In the genomic region with DNA sequence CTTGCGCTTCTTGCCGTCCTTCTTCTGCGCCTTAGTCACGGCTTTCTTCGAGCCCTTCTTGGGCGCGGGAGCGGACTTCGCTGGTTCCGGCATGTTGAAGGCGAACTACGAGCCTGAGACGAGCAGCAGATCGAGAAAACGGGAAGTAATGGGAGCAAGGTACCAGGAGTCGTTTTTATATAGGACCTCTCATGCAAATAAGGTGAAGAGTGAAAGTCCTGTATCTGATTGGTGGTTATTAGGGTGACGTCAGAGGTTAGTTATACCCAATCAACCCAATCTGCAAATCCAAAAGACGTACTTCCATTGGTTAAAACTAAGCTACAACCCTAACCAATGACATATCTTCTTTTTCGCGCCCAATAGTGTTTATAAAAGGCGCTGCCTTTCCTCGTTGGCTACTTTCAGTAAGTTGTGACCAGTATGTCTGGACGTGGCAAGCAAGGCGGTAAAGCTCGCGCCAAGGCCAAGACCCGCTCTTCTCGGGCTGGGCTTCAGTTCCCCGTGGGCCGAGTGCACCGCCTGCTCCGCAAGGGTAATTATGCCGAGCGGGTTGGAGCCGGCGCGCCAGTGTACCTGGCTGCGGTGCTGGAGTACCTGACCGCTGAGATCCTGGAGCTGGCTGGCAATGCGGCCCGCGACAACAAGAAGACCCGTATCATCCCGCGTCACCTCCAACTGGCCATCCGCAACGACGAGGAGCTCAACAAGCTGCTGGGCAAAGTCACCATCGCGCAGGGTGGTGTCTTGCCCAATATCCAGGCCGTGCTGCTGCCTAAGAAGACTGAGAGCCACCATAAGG, we compare ENCODE assay signal across 8 cellular contexts.
A peak's percentile ranks its signal among the peaks of the same experiment; 100 is the strongest.
DNase-seq lines count a peak whose midpoint lies in the region; ATAC-seq, FAIRE-seq and TF ChIP-seq lines count a peak whose summit lies in the region.

No MANE protein-coding gene starts in this region.

- peak; percentile 55 to 86 for TF ChIP-seq POLR2A in HepG2 (IDR thresholded peaks at IDR 0.05; ENCODE audit: insufficient read depth in 1 of 2, low read depth in 2 of 2, low read length in 2 of 2)

- H3K4me1 ChIP-seq in HepG2 (ENCODE audit: insufficient read depth, low read length), result peaks cover 27% of the 10 kb centered on the region

- in situ Hi-C loops in HepG2 (cut with HindIII; ENCODE audit: extremely low pct_ligation_motif_present, low pct_unique_long_range_greater_than_20kb), result no loop called here

- H3K27ac Mint-ChIP-seq in activated CD4-positive, alpha-beta T cell treated with anti-CD3 and anti-CD28 coated beads, Interleukin-2, amount 10 ng/mL, durations not matched to agents 24 days and 14 days, result no peak overlapping the region

- 37% methylated on average over 39 of the region's 51 CpGs for WGBS in HepG2 (ENCODE audit: low lambda C conversion rate)

- intact Hi-C loops in activated CD4-positive, alpha-beta T cell treated with anti-CD3 and anti-CD28 coated beads, Interleukin-2, amount 10 ng/mL, durations not matched to agents 24 days and 14 days (cut with micrococcal nuclease), result loop anchor here (1.0 to 5.0 kb wide), 9 partner anchors 8 to 1115 kb away; a partner anchor contains a TSS
- intact Hi-C loops in HepG2 (cut with micrococcal nuclease; ENCODE audit: unreplicated experiment), result no loop called here

- ATAC-seq in GM19328 (IDR thresholded peaks at IDR 0.05; ENCODE audit: unreplicated experiment), result peak; percentile 71
- peak; percentile 74 for ATAC-seq in HG03442 (IDR thresholded peaks at IDR 0.05; ENCODE audit: unreplicated experiment)
- ATAC-seq in HepG2, result peak; percentile 64

- TF ChIP-seq EP300 in HepG2 (IDR thresholded peaks at IDR 0.05; ENCODE audit: low read depth in 2 of 2, low read length in 2 of 2), result no peak
- TF ChIP-seq EP300 in HepG2 (CRISPR knock-in tag; IDR thresholded peaks at IDR 0.05; ENCODE audit: borderline replicate concordance), result no peak

- H3K4me1 Mint-ChIP-seq in activated CD4-positive, alpha-beta T cell treated with anti-CD3 and anti-CD28 coated beads, Interleukin-2, amount 10 ng/mL, durations not matched to agents 24 days and 14 days, result peaks cover 18% of the 10 kb centered on the region

- H3K4me3 ChIP-seq in HepG2 (replicated peaks in 1 of 3; ENCODE audit: insufficient read depth in 1 of 3, low read depth in 2 of 3, low read length in 3 of 3), result peak overlapping the region in 2 of 3 experiments; percentile 27 to 62; a peak in 4 of 6 replicates

- no peaks in the 10 kb centered on the region for H3K36me3 ChIP-seq in HepG2 (replicated peaks in 1 of 2; ENCODE audit: control insufficient read depth in 1 of 2, insufficient read depth in 2 of 2, low read length in 2 of 2)

- peak overlapping the region; percentile 30 for H3K9ac ChIP-seq in HepG2 (ENCODE audit: insufficient read depth, low read depth, low read length)

- POLR2A ChIA-PET in HepG2 (lab: Yijun Ruan, JAX), result interaction anchor here (0.8 to 1.6 kb wide), 12 partner anchors 10 to 1024 kb away, joined by 3 to 24 read pairs (median 4); a partner anchor contains a TSS

- H2AFZ ChIP-seq in HepG2 (ENCODE audit: low read length), result no peak overlapping the region

- H3K9me3 Mint-ChIP-seq in activated CD4-positive, alpha-beta T cell treated with anti-CD3 and anti-CD28 coated beads, Interleukin-2, amount 10 ng/mL, durations not matched to agents 24 days and 14 days, result no peaks in the 10 kb centered on the region

- peaks cover 7% of the 10 kb centered on the region for H3K36me3 Mint-ChIP-seq in activated CD4-positive, alpha-beta T cell treated with anti-CD3 and anti-CD28 coated beads, Interleukin-2, amount 10 ng/mL, durations not matched to agents 24 days and 14 days (ENCODE audit: low read depth)

- H3K4me2 ChIP-seq in HepG2 (ENCODE audit: low read depth, low read length), result peak overlapping the region; percentile 75

- TF ChIP-seq RAD21 in HepG2 (CRISPR knock-in tag; IDR thresholded peaks at IDR 0.05), result no peak

- TF ChIP-seq CTCF in HepG2 (CRISPR knock-in tag; IDR thresholded peaks at IDR 0.05), result no peak

- BruUV-seq in HepG2 (replicated peaks; lab: Mats Ljungman, UMichigan), result TSS peak; percentile 98

- no peaks in the 10 kb centered on the region for H3K27me3 Mint-ChIP-seq in activated CD4-positive, alpha-beta T cell treated with anti-CD3 and anti-CD28 coated beads, Interleukin-2, amount 10 ng/mL, durations not matched to agents 24 days and 14 days

- no peaks in the 10 kb centered on the region for H3K9me3 ChIP-seq in HepG2 (ENCODE audit: low read length)

- H3K4me3 Mint-ChIP-seq in activated CD4-positive, alpha-beta T cell treated with anti-CD3 and anti-CD28 coated beads, Interleukin-2, amount 10 ng/mL, durations not matched to agents 24 days and 14 days, result no peak overlapping the region

- H3K27ac ChIP-seq in HepG2 (ENCODE audit: extremely low read length, insufficient read depth, low read length), result peak overlapping the region; percentile 31

- no peaks in the 10 kb centered on the region for H3K79me2 ChIP-seq in HepG2 (ENCODE audit: insufficient read depth, low read length)

- peak; percentile 98 for DNase-seq in CD1c-positive myeloid dendritic cell (ENCODE audit: extremely low spot score)
- peak; percentile 83 to 93 for DNase-seq in NCI-H524 (lab: John Stamatoyannopoulos, UW)
- DNase-seq in activated CD4-positive, alpha-beta T cell treated with anti-CD3 and anti-CD28 coated beads, Interleukin-2, amount 10 ng/mL, durations not matched to agents 24 days and 14 days, result peak; percentile 95
- peak; percentile 90 for DNase-seq in ecto neural progenitor cell (ENCODE audit: low spot score)
- DNase-seq in HepG2 (ENCODE audit: low spot score), result peak; percentile 70
- DNase-seq in stimulated activated CD4-positive, alpha-beta T cell treated with anti-CD3 and anti-CD28 coated beads, Interleukin-2, amount 100 ng/mL, for 48 hours, result peak; percentile 74 to 79

- FAIRE-seq in HepG2 (lab: Jason Lieb, UNC), result no peak

- H3K27me3 ChIP-seq in HepG2 (ENCODE audit: control insufficient read depth in 1 of 2, insufficient read depth in 2 of 2, low read length in 2 of 2), result peaks cover 0 to 19% of the 10 kb centered on the region in 2 experiments; a peak in 4 of 5 replicates

- H4K20me1 ChIP-seq in HepG2 (ENCODE audit: insufficient read depth, low read length), result no peaks in the 10 kb centered on the region

- CTCF ChIA-PET in HepG2 (lab: Yijun Ruan, JAX; ENCODE audit: low intra/inter-chr PET ratio, low total read pairs), result no interaction called here

TF ChIP-seq in HepG2, 621 proteins besides CTCF, POLR2A, EP300 and RAD21 (continues in another document):
- TF ChIP-seq ZNF619 (CRISPR knock-in tag; IDR thresholded peaks at IDR 0.05) (0 out of 2 replicates have a peak, but pooled peaks have one; percentile 63), ZKSCAN8 (CRISPR knock-in tag; IDR thresholded peaks at IDR 0.05; ENCODE audit: borderline replicate concordance) (no peak), MIER2 (CRISPR knock-in tag; IDR thresholded peaks at IDR 0.05) (no peak), ZNF468 (CRISPR knock-in tag; IDR thresholded peaks at IDR 0.05) (no peak), ZNF672 (CRISPR knock-in tag; IDR thresholded peaks at IDR 0.05) (no peak), ZBED4 (CRISPR knock-in tag; IDR thresholded peaks at IDR 0.05; ENCODE audit: borderline replicate concordance) (no peak), DBP (CRISPR knock-in tag; IDR thresholded peaks at IDR 0.05; ENCODE audit: not compliant biosample characterization) (no peak), RFXANK (CRISPR knock-in tag; IDR thresholded peaks at IDR 0.05) (no peak), HOXA3 (CRISPR knock-in tag; IDR thresholded peaks at IDR 0.05) (peak; percentile 58), HIVEP1 (CRISPR knock-in tag; IDR thresholded peaks at IDR 0.05) (no peak), ZNF678 (CRISPR knock-in tag; IDR thresholded peaks at IDR 0.05) (no peak), HNRNPUL1 (IDR thresholded peaks at IDR 0.05; ENCODE audit: low read depth, low read length) (no peak), ZNF709 (CRISPR knock-in tag; IDR thresholded peaks at IDR 0.05) (no peak), ZNF605 (CRISPR knock-in tag; IDR thresholded peaks at IDR 0.05) (no peak), MAF1 (CRISPR knock-in tag; IDR thresholded peaks at IDR 0.05; ENCODE audit: borderline replicate concordance) (no peak)

Comparison
In these comparisons a context has a peak if more than half of its experiments do, and no peak if none do; other contexts are left out.
1. Peak in every context shown above with its lines: DNase-seq, ATAC-seq, H3K4me3 ChIP-seq and H3K27ac ChIP-seq.